Comparison of ENCODE assay signal across 8 cellular contexts in the genomic region with DNA sequence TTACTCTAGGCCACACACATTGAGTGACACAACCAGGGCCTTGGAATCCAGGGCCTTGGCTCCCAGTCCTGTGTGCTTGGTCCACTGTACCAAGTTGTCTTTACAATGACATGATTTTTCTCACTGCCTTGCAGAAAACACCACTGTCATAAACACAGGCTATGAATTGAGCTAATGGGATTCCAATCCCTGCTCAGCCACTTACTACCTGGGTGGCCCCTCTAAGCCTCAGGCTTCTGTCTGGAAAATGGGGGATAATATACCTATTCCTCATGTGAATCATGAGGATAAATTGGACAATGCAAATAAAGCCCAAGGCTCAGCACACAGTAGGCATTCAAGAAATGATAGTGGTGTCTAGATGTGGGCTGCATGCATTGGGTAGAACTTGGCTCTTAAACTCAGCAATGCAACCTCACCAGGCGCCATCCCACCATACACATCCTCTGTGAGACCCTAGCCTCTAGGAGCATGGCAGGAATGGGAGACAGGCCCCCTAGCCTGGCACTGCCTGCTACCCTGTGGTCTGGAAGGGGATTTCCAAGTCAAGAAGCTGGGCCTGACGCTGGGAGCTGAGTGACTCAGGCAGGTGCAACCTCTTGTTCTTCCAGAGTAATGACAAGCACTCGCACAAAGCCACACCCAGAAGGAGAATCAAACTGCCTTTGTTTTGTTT. TPM values are rescaled to one million over a fixed set of nuclear protein-coding genes. Genes with fewer than 3 reads are reported as not detected.
DNase-seq lines count a peak whose midpoint lies in the region; ATAC-seq, FAIRE-seq and TF ChIP-seq lines count a peak whose summit lies in the region.

No MANE protein-coding gene starts in this region.

- H3K9me3 ChIP-seq in K562 (replicated peaks; ENCODE audit: control insufficient read depth, insufficient read depth, low read depth, low read length) (no peaks in the 10 kb centered on the region), skeletal muscle satellite cell (replicated peaks; ENCODE audit: low read length) (no peaks in the 10 kb centered on the region)

- no peak overlapping the region for H2AFZ ChIP-seq in K562 (ENCODE audit: low read depth, low read length)

- ATAC-seq in K562 (no peak), GM18517 (IDR thresholded peaks at IDR 0.05; ENCODE audit: unreplicated experiment) (no peak), Right ventricle myocardium inferior (no peak)

- CTCF ChIA-PET in K562 (lab: Yijun Ruan, JAX; ENCODE audit: low intra/inter-chr PET ratio), result no interaction called here

- 58% methylated on average over 3 of the region's 3 CpGs for WGBS in K562 (ENCODE audit: insufficient coverage, low coverage, missing lambda C conversion rate)

- FAIRE-seq in GM18507 (lab: Jason Lieb, UNC), result peak; percentile 86
- no peak for FAIRE-seq in K562 (lab: Jason Lieb, UNC)

- no peak overlapping the region for H3K4me2 ChIP-seq in K562 (ENCODE audit: insufficient read depth, low read length)
- peak overlapping the region; percentile 45 for H3K4me2 ChIP-seq in skeletal muscle satellite cell (ENCODE audit: low read length)

- intact Hi-C loops in K562 (cut with micrococcal nuclease), result loop anchor here (10.0 kb wide), 1 partner anchor 598 kb away; no protein-coding TSS in a partner anchor
- intact Hi-C loops in Right ventricle myocardium inferior (cut with DNase I), result no loop called here

- H3K36me3 ChIP-seq in K562 (ENCODE audit: control insufficient read depth, insufficient read depth, low read length) (peaks cover 9% of the 10 kb centered on the region; the same call in 2 of the 3 replicates), skeletal muscle satellite cell (ENCODE audit: insufficient read depth, low read length) (no peaks in the 10 kb centered on the region), brain microvascular endothelial cell (replicated peaks) (peaks cover 4% of the 10 kb centered on the region)

- H3K4me3 ChIP-seq in K562, result no peak overlapping the region
- H3K4me3 ChIP-seq in skeletal muscle satellite cell (ENCODE audit: low read length), result no peak overlapping the region
- no peak overlapping the region for H3K4me3 ChIP-seq in brain microvascular endothelial cell (ENCODE audit: low read depth, low read length)

- H4K20me1 ChIP-seq in K562 (replicated peaks; ENCODE audit: control insufficient read depth, insufficient read depth, low read length), result 0 out of 2 replicates have a peak, but pooled peaks cover 4% of the 10 kb centered on the region

- H3K9ac ChIP-seq in K562 (ENCODE audit: insufficient read depth in 1 of 2, low read depth in 2 of 2, low read length in 2 of 2) (peak overlapping the region in 1 of 2 experiments; percentile 3; a peak in 1 of 4 replicates), skeletal muscle satellite cell (ENCODE audit: low read depth, low read length) (peak overlapping the region; percentile 16)

- no peaks in the 10 kb centered on the region for H3K27me3 ChIP-seq in K562 (ENCODE audit: control insufficient read depth in 2 of 2, insufficient read depth in 2 of 2, low read length in 2 of 2)
- no peaks in the 10 kb centered on the region for H3K27me3 ChIP-seq in skeletal muscle satellite cell (ENCODE audit: control insufficient read depth, insufficient read depth, low read length)
- no peaks in the 10 kb centered on the region for H3K27me3 ChIP-seq in brain microvascular endothelial cell (replicated peaks)

- H3K9me1 ChIP-seq in K562 (ENCODE audit: control insufficient read depth, insufficient read depth, low read length), result no peaks in the 10 kb centered on the region

- peaks cover 40% of the 10 kb centered on the region for H3K79me2 ChIP-seq in K562 (ENCODE audit: control insufficient read depth, insufficient read depth, low read length)

- DNase-seq in GM18507 (ENCODE audit: extremely low spot score, insufficient read length, low read depth) (no peak), SW 1271 (lab: John Stamatoyannopoulos, UW) (peak; percentile 22 to 31), K562 (ENCODE audit: extremely low read depth in 1 of 4, low spot score in 3 of 4) (no peak), DMS153 treated with DMSO at 0.1 percent for 48 hours (lab: John Stamatoyannopoulos, UW; ENCODE audit: unreplicated experiment) (no peak), brain microvascular endothelial cell (no peak), Right ventricle myocardium inferior (ENCODE audit: missing footprints) (no peak)

- no peak for TF ChIP-seq POLR2A in K562 (conservative IDR thresholded peaks at IDR 0.05)

- no TSS peak for BruUV-seq in K562 (replicated peaks; lab: Mats Ljungman, UMichigan)

- POLR2A ChIA-PET in K562 (lab: Yijun Ruan, JAX), result interaction anchor here (0.6 to 1.7 kb wide), 5 partner anchors 16 to 131 kb away, joined by 3 to 8 read pairs (median 4); no protein-coding TSS in a partner anchor

- no peak for TF ChIP-seq CTCF in K562 (IDR thresholded peaks at IDR 0.05 in 2 of 3, conservative IDR thresholded peaks at IDR 0.05 in 1 of 3; ENCODE audit: insufficient read depth in 2 of 3, low read depth in 1 of 3, low read length in 3 of 3)
- TF ChIP-seq CTCF in brain microvascular endothelial cell (IDR thresholded peaks at IDR 0.05; ENCODE audit: low read depth, low read length, missing control alignments), result no peak

- no peak for TF ChIP-seq RAD21 in K562 (CRISPR knock-in tag; conservative IDR thresholded peaks at IDR 0.05 in 1 of 2, IDR thresholded peaks at IDR 0.05 in 1 of 2)

- no peak for TF ChIP-seq EP300 in K562 (IDR thresholded peaks at IDR 0.05; ENCODE audit: low read length)

- H3K27ac ChIP-seq in K562 (ENCODE audit: extremely low read depth, low read depth, low read length), result no peak overlapping the region
- no peak overlapping the region for H3K27ac ChIP-seq in brain microvascular endothelial cell

- peaks cover 19 to 21% of the 10 kb centered on the region in 2 experiments; a peak in 4 of 5 replicates for H3K4me1 ChIP-seq in K562 (replicated peaks in 1 of 2; ENCODE audit: control insufficient read depth in 2 of 2, insufficient read depth in 2 of 2, low read length in 2 of 2)
- H3K4me1 ChIP-seq in skeletal muscle satellite cell (ENCODE audit: control insufficient read depth, insufficient read depth, low read length), result peaks cover 80% of the 10 kb centered on the region

- in situ Hi-C loops in K562 (cut with MboI) (no loop called here), brain microvascular endothelial cell (cut with HindIII; ENCODE audit: low pct_ligation_motif_present, low sequenced_read_pairs) (no loop called here)

TF ChIP-seq in K562, 482 proteins besides CTCF, POLR2A, EP300 and RAD21:
- no peak for TF ChIP-seq ZNF384 (IDR thresholded peaks at IDR 0.05; ENCODE audit: low read depth, low read length)
- no peak for TF ChIP-seq ERF (CRISPR knock-in tag; IDR thresholded peaks at IDR 0.05)
- no peak for TF ChIP-seq ELF4 (CRISPR knock-in tag; IDR thresholded peaks at IDR 0.05)
- TF ChIP-seq, protein P1, sequence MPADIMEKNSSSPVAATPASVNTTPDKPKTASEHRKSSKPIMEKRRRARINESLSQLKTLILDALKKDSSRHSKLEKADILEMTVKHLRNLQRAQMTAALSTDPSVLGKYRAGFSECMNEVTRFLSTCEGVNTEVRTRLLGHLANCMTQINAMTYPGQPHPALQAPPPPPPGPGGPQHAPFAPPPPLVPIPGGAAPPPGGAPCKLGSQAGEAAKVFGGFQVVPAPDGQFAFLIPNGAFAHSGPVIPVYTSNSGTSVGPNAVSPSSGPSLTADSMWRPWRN (IDR thresholded peaks at IDR 0.05; ENCODE audit: low read depth), result no peak
- TF ChIP-seq HSF4 (CRISPR knock-in tag; IDR thresholded peaks at IDR 0.05; ENCODE audit: borderline replicate concordance), result no peak
- peak; percentile 60; the same call in 1 of the 2 replicates for TF ChIP-seq ZKSCAN1 (IDR thresholded peaks at IDR 0.05; ENCODE audit: low read depth, low read length)
- peak; percentile 15; the same call in 1 of the 2 replicates for TF ChIP-seq JUN (IDR thresholded peaks at IDR 0.05; ENCODE audit: borderline replicate concordance, low read depth, low read length)
- no peak for TF ChIP-seq JUN (CRISPR knock-in tag; IDR thresholded peaks at IDR 0.05; ENCODE audit: borderline replicate concordance)
TF ChIP-seq in K562: peak in this region for 2.

RNA-seq across cellular contexts. Expression of gene TNIP1, which starts 2.3 kb away (rescaled TPM):
- 107 and 139 TPM in 2 replicates for total RNA-seq in K562 (2011; cell fraction: chromatin; rRNA removed; ENCODE audit: low replicate concordance)
- total RNA-seq in K562 (2011; cell fraction: nucleolus; rRNA removed), result 57.9 and 62.4 TPM in 2 replicates
- total RNA-seq in K562 (2011; cell fraction: nucleoplasm; rRNA removed), result 79.0 and 111 TPM in 2 replicates
- 40.5 and 41.2 TPM in 2 replicates for total RNA-seq in K562 (2014; rRNA removed)
- 13.9 and 18.4 TPM in 2 replicates for total RNA-seq in K562 (2014; rRNA removed; fragmentation: Illumina TruSeq; extraction: Trizol)
- total RNA-seq in K562 (2015; rRNA removed; fragmentation: Illumina TruSeq; extraction: Trizol), result 24.1 and 24.5 TPM in 2 replicates
- total RNA-seq in K562 (2021), result 41.0 and 42.6 TPM in 2 replicates
- 26.9 and 35.4 TPM in 2 replicates for polyA plus RNA-seq in K562 (2011; rRNA removed)
- polyA plus RNA-seq in K562 (2011; cell fraction: cytosol; rRNA removed), result 23.2 and 26.3 TPM in 2 replicates
- 43.5 and 44.0 TPM in 2 replicates for polyA plus RNA-seq in K562 (2011; cell fraction: nucleus; rRNA removed)
- 37.0 and 57.9 TPM in 2 replicates for polyA plus RNA-seq in K562 (2012)
- 25.3 and 26.4 TPM in 2 replicates for polyA plus RNA-seq in K562 (2014; fragmentation: Illumina TruSeq; extraction: Trizol)
- polyA plus RNA-seq in K562 (2014; fragmentation: Nextera tagmentation; extraction: Ambion mirVana), result under 1 TPM; 0.46 to 0.99 TPM
- 24.6 and 33.5 TPM in 2 replicates for polyA plus RNA-seq in K562 (2014; rRNA removed)
- polyA minus RNA-seq in K562 (2011; rRNA and poly(A)+ RNA removed), result 50.2 and 55.3 TPM in 2 replicates
- polyA minus RNA-seq in K562 (2011; cell fraction: cytosol; rRNA and poly(A)+ RNA removed), result 31.5 and 54.0 TPM in 2 replicates
- polyA minus RNA-seq in K562 (2011; cell fraction: nucleus; rRNA and poly(A)+ RNA removed), result 33.0 and 56.4 TPM in 2 replicates
- total RNA-seq in skeletal muscle satellite cell (2012; rRNA removed), result 61.3 and 64.7 TPM in 2 replicates
- 114 TPM for total RNA-seq in Right ventricle myocardium inferior

Comparison
In these comparisons a context has a peak if more than half of its experiments do, and no peak if none do; other contexts are left out.
1. DNase-seq: peak in SW 1271 (2 of 2); none in GM18507 (single experiment), K562 (0 of 4), DMS153 treated with DMSO at 0.1 percent for 48 hours (single experiment), brain microvascular endothelial cell (single experiment) and Right ventricle myocardium inferior (single experiment).